1 cellular context compared by ENCODE assay signal in the genomic region with DNA sequence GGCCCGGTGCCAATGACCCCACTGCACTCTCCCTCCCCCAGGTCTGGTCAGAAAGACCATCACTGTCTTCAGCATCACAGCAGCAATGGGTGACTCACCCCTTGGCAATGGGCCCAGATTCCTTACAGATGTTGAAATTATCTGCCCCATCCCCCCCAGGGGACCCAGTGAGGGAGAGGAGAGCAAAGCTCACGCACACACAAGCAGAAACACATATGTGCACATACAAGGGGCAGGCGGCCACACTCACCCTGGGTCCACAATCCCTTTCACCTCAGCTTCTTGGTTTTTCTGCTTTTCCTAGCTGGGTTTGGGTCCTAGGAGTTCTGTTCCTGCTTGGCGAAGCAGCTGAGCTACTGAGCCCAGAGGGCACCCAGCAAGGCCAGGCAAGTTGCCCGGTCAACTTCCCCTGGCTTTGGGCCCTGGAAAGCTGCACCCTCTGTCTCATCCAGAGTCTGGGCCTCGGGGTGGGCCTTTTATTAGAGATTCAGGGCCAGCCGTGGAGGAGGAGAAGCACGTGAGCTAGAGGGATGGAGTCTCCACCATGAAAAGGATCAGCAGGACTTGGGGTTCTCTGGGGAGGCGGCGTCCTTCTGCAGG.
TF ChIP-seq lines count a peak whose summit lies in the region.

No MANE protein-coding gene starts in this region.

TF ChIP-seq in IMR-90, 13 proteins besides CTCF, POLR2A, EP300 and RAD21:
- TF ChIP-seq FOS (IDR thresholded peaks at IDR 0.05; ENCODE audit: low read depth, low read length) (peak; percentile 95), CEBPB (IDR thresholded peaks at IDR 0.05; ENCODE audit: low read depth, low read length) (peak; percentile 94), NFE2L2 (IDR thresholded peaks at IDR 0.05; ENCODE audit: low read depth, low read length) (no peak), BHLHE40 (IDR thresholded peaks at IDR 0.05; ENCODE audit: low read depth, low read length) (peak; percentile 68), SMC3 (IDR thresholded peaks at IDR 0.05; ENCODE audit: low read depth, low read length) (peak; percentile 20; the same call in 1 of the 2 replicates), MAZ (IDR thresholded peaks at IDR 0.05; ENCODE audit: borderline replicate concordance, low read depth, low read length) (peak; percentile 86), MAFK (IDR thresholded peaks at IDR 0.05; ENCODE audit: low read depth, low read length) (no peak), CHD1 (IDR thresholded peaks at IDR 0.05; ENCODE audit: low read depth, low read length) (0 out of 2 replicates have a peak, but pooled peaks have one; percentile 63)
TF ChIP-seq in IMR-90: peak in this region for 6.
